8 cellular contexts compared by ENCODE assay signal in genomic region chr21:39182484-39183271, GRCh38. TPM values are rescaled to one million over a fixed set of nuclear protein-coding genes. Genes with fewer than 3 reads are reported as not detected.
DNase-seq lines count a peak whose midpoint lies in the region; ATAC-seq and TF ChIP-seq lines count a peak whose summit lies in the region.

No MANE protein-coding gene starts in this region.

- H3K27ac Mint-ChIP-seq in activated naive CD4-positive, alpha-beta T cell treated with anti-CD3 and anti-CD28 coated beads for 36 hours: peak overlapping the region; percentile 90
- H3K27ac Mint-ChIP-seq in activated naive CD4-positive, alpha-beta T cell treated with anti-CD3 and anti-CD28 coated beads, Interleukin-2, amount 50 U/mL, for 24 hours: peak overlapping the region; percentile 100

- H3K4me1 Mint-ChIP-seq in activated naive CD4-positive, alpha-beta T cell treated with anti-CD3 and anti-CD28 coated beads for 36 hours (ENCODE audit: low read depth): peaks cover 55% of the 10 kb centered on the region
- peaks cover 65% of the 10 kb centered on the region for H3K4me1 Mint-ChIP-seq in activated naive CD4-positive, alpha-beta T cell treated with anti-CD3 and anti-CD28 coated beads, Interleukin-2, amount 50 U/mL, for 24 hours

- TF ChIP-seq EP300 in sigmoid colon (IDR thresholded peaks at IDR 0.05): no peak

- TF ChIP-seq POLR2A in sigmoid colon (IDR thresholded peaks at IDR 0.05): no peak

- WGBS in sigmoid colon, 2 donors: 0 to 2% methylated on average over 51 of the region's 51 CpGs

- intact Hi-C loops in activated naive CD4-positive, alpha-beta T cell treated with anti-CD3 and anti-CD28 coated beads for 36 hours (cut with micrococcal nuclease): loop anchor here (1.0 to 2.0 kb wide), 7 partner anchors 26 to 415 kb away; partner anchors contain the start of genes ETS2, HMGN1 and LCA5L
- intact Hi-C loops in left ventricle myocardium inferior (cut with micrococcal nuclease): no loop called here
- intact Hi-C loops in sigmoid colon (cut with DNase I): loop anchor here (2.0 to 10.0 kb wide), 4 partner anchors 130 to 1618 kb away; partner anchors contain the start of genes BRWD1, ETS2 and LCA5L

- no peaks in the 10 kb centered on the region for H3K9me3 ChIP-seq in left ventricle myocardium inferior (replicated peaks)
- H3K9me3 ChIP-seq in sigmoid colon: no peaks in the 10 kb centered on the region

- peak; percentile 19 for DNase-seq in activated naive CD4-positive, alpha-beta T cell treated with anti-CD3 and anti-CD28 coated beads for 36 hours
- DNase-seq in activated naive CD4-positive, alpha-beta T cell (lab: John Stamatoyannopoulos, UW): no peak
- DNase-seq in HPDE6-E6E7 (ENCODE audit: extremely low spot score): peak; percentile 39
- DNase-seq in left ventricle myocardium inferior: no peak
- peak; percentile 73 for DNase-seq in sigmoid colon
- DNase-seq in stimulated activated naive CD4-positive, alpha-beta T cell (lab: John Stamatoyannopoulos, UW): no peak

- H3K4me1 ChIP-seq in left ventricle myocardium inferior (peaks cover 32% of the 10 kb centered on the region), sigmoid colon (peaks cover 7 to 40% (median 18%) of the 10 kb centered on the region in 4 donors)

- peak overlapping the region; percentile 92 for H3K4me3 Mint-ChIP-seq in activated naive CD4-positive, alpha-beta T cell treated with anti-CD3 and anti-CD28 coated beads for 36 hours
- peak overlapping the region; percentile 98 for H3K4me3 Mint-ChIP-seq in activated naive CD4-positive, alpha-beta T cell treated with anti-CD3 and anti-CD28 coated beads, Interleukin-2, amount 50 U/mL, for 24 hours

- H3K27me3 Mint-ChIP-seq in activated naive CD4-positive, alpha-beta T cell treated with anti-CD3 and anti-CD28 coated beads for 36 hours (ENCODE audit: low read depth): no peaks in the 10 kb centered on the region
- no peaks in the 10 kb centered on the region for H3K27me3 Mint-ChIP-seq in activated naive CD4-positive, alpha-beta T cell treated with anti-CD3 and anti-CD28 coated beads, Interleukin-2, amount 50 U/mL, for 24 hours

- TF ChIP-seq CTCF in left ventricle myocardium inferior (IDR thresholded peaks at IDR 0.05; ENCODE audit: borderline replicate concordance) (no peak), sigmoid colon (IDR thresholded peaks at IDR 0.05) (no peak)

- H3K36me3 ChIP-seq in left ventricle myocardium inferior (peaks cover 2% of the 10 kb centered on the region), sigmoid colon (no peaks in the 10 kb centered on the region)

- peak overlapping the region; percentile 84 for H3K4me3 ChIP-seq in left ventricle myocardium inferior
- H3K4me3 ChIP-seq in sigmoid colon: peak overlapping the region; percentile 72 to 90 (median 82)

- peaks cover 32% of the 10 kb centered on the region for H3K36me3 Mint-ChIP-seq in activated naive CD4-positive, alpha-beta T cell treated with anti-CD3 and anti-CD28 coated beads for 36 hours (ENCODE audit: low read depth)
- H3K36me3 Mint-ChIP-seq in activated naive CD4-positive, alpha-beta T cell treated with anti-CD3 and anti-CD28 coated beads, Interleukin-2, amount 50 U/mL, for 24 hours: peaks cover 11% of the 10 kb centered on the region

- H3K27me3 ChIP-seq in left ventricle myocardium inferior (ENCODE audit: low read depth) (no peaks in the 10 kb centered on the region), sigmoid colon (no peaks in the 10 kb centered on the region)

- CTCF ChIA-PET in activated naive CD4-positive, alpha-beta T cell treated with anti-CD3 and anti-CD28 coated beads for 36 hours (lab: Charles Lee): interaction anchor here (0.9 to 1.1 kb wide), 2 partner anchors 165 to 205 kb away, joined by 3 to 5 read pairs; no protein-coding TSS in a partner anchor

- no peak for ATAC-seq in HG02642 (IDR thresholded peaks at IDR 0.05; ENCODE audit: poor library complexity, unreplicated experiment)

- peak overlapping the region; percentile 95 for H3K27ac ChIP-seq in left ventricle myocardium inferior (replicated peaks)
- H3K27ac ChIP-seq in sigmoid colon: peak overlapping the region; percentile 87 to 92 (median 90)

- no peaks in the 10 kb centered on the region for H3K9me3 Mint-ChIP-seq in activated naive CD4-positive, alpha-beta T cell treated with anti-CD3 and anti-CD28 coated beads for 36 hours
- H3K9me3 Mint-ChIP-seq in activated naive CD4-positive, alpha-beta T cell treated with anti-CD3 and anti-CD28 coated beads, Interleukin-2, amount 50 U/mL, for 24 hours: no peaks in the 10 kb centered on the region

RNA-seq across cellular contexts. Expression of gene PSMG1, which starts 0.6 kb away (rescaled TPM):
- 10 to 100 TPM; 70.8 to 70.9 TPM for total RNA-seq in activated naive CD4-positive, alpha-beta T cell treated with anti-CD3 and anti-CD28 coated beads for 36 hours
- total RNA-seq in left ventricle myocardium inferior (20.7 TPM), sigmoid colon (10 to 100 TPM; 12.7 to 28.8 (median 23.7) TPM)
- polyA plus RNA-seq in sigmoid colon: 10 to 100 TPM; 49.2 to 67.9 (median 63.8) TPM

Comparison
In these comparisons a context has a peak if more than half of its experiments do, and no peak if none do; other contexts are left out.
1. DNase-seq: peak in activated naive CD4-positive, alpha-beta T cell treated with anti-CD3 and anti-CD28 coated beads for 36 hours (single experiment), HPDE6-E6E7 (single experiment) and sigmoid colon (single experiment); none in activated naive CD4-positive, alpha-beta T cell (0 of 4), left ventricle myocardium inferior (single experiment) and stimulated activated naive CD4-positive, alpha-beta T cell (0 of 6).